In genomic region chr15:67068724-67069400, GRCh38 we compare ENCODE assay signal across 8 cellular contexts. TPM values are rescaled to one million over a fixed set of nuclear protein-coding genes. Genes with fewer than 3 reads are reported as not detected.
DNase-seq lines count a peak whose midpoint lies in the region; ATAC-seq, FAIRE-seq and TF ChIP-seq lines count a peak whose summit lies in the region.

No MANE protein-coding gene starts in this region.

- no peaks in the 10 kb centered on the region for H3K27me3 ChIP-seq in BLaER1 treated with 17β-estradiol and CSF1 and Interleukin-3, amounts not matched to agents 10 nM and 100 nM
- H3K27me3 ChIP-seq in bronchial epithelial cell (ENCODE audit: control insufficient read depth, insufficient read depth, low read length), result no peaks in the 10 kb centered on the region

- peaks cover 60 to 76% (median 70%) of the 10 kb centered on the region in 10 experiments for H3K4me1 ChIP-seq in BLaER1 treated with 17β-estradiol and CSF1 and Interleukin-3, amounts not matched to agents 10 nM and 100 nM

- H3K4me2 ChIP-seq in BLaER1 treated with 17β-estradiol and CSF1 and Interleukin-3, amounts not matched to agents 10 nM and 100 nM, result peak overlapping the region; percentile 88 to 98 (median 96)

- DNase-seq in NB4 (ENCODE audit: low read depth), result peak; percentile 48
- DNase-seq in bronchial epithelial cell (ENCODE audit: low read depth), result no peak
- DNase-seq in nephron progenitor cell, result no peak
- DNase-seq in middle frontal gyrus (ENCODE audit: extremely low spot score, low spot score), result no peak

- no peak for TF ChIP-seq CTCF in NB4 (IDR thresholded peaks at IDR 0.05; ENCODE audit: low read depth, low read length)
- no peak for TF ChIP-seq CTCF in bronchial epithelial cell (IDR thresholded peaks at IDR 0.05; ENCODE audit: insufficient read depth, low read length, severe bottlenecking)
- TF ChIP-seq CTCF in nephron progenitor cell (IDR thresholded peaks at IDR 0.05), result no peak

- H3K4me3 ChIP-seq in BLaER1 treated with 17β-estradiol and CSF1 and Interleukin-3, amounts not matched to agents 10 nM and 100 nM, result peak overlapping the region; percentile 96 to 100 (median 98)
- H3K4me3 ChIP-seq in NB4 (ENCODE audit: low read depth, low read length) (peak overlapping the region; percentile 81), bronchial epithelial cell (ENCODE audit: low read depth, low read length) (peak overlapping the region; percentile 92)

- no peaks in the 10 kb centered on the region for H3K9me3 ChIP-seq in BLaER1 treated with 17β-estradiol and CSF1 and Interleukin-3, amounts not matched to agents 10 nM and 100 nM (replicated peaks in 1 of 11)

- no peak for ATAC-seq in HG03175 (IDR thresholded peaks at IDR 0.05; ENCODE audit: unreplicated experiment)
- ATAC-seq in HG03378 (IDR thresholded peaks at IDR 0.05; ENCODE audit: unreplicated experiment), result no peak
- ATAC-seq in HG03280 (IDR thresholded peaks at IDR 0.05; ENCODE audit: unreplicated experiment), result no peak

- H3K9ac ChIP-seq in BLaER1 treated with 17β-estradiol and CSF1 and Interleukin-3, amounts not matched to agents 10 nM and 100 nM, result peak overlapping the region; percentile 91 to 99 (median 99)

- H3K27me3 Mint-ChIP-seq in nephron progenitor cell (ENCODE audit: low read depth, poor library complexity), result peaks cover under 1% of the 10 kb centered on the region

- H3K27ac Mint-ChIP-seq in nephron progenitor cell, result no peak overlapping the region

- no peak for TF ChIP-seq POLR2A in NB4 (IDR thresholded peaks at IDR 0.05; ENCODE audit: extremely low read depth, insufficient read length)

- peaks cover 48 to 77% (median 68%) of the 10 kb centered on the region in 11 experiments for H4K20me1 ChIP-seq in BLaER1 treated with 17β-estradiol and CSF1 and Interleukin-3, amounts not matched to agents 10 nM and 100 nM

- H3K36me3 Mint-ChIP-seq in nephron progenitor cell (ENCODE audit: low read depth), result peaks cover 30% of the 10 kb centered on the region

- no peak for FAIRE-seq in bronchial epithelial cell (lab: Jason Lieb, UNC)

- H3K4me3 Mint-ChIP-seq in nephron progenitor cell, result peak overlapping the region; percentile 97

- H3K27ac ChIP-seq in BLaER1 treated with 17β-estradiol and CSF1 and Interleukin-3, amounts not matched to agents 10 nM and 100 nM, result peak overlapping the region; percentile 87 to 98 (median 97); a peak in 21 of 22 replicates

- H3K4me1 Mint-ChIP-seq in nephron progenitor cell, result peaks cover 64% of the 10 kb centered on the region

- peaks cover 23 to 69% (median 62%) of the 10 kb centered on the region in 11 experiments for H3K36me3 ChIP-seq in BLaER1 treated with 17β-estradiol and CSF1 and Interleukin-3, amounts not matched to agents 10 nM and 100 nM
- peaks cover 6% of the 10 kb centered on the region for H3K36me3 ChIP-seq in bronchial epithelial cell (ENCODE audit: control insufficient read depth, insufficient read depth, low read length)

- no peaks in the 10 kb centered on the region for H3K9me3 Mint-ChIP-seq in nephron progenitor cell

RNA-seq across cellular contexts. Expression of gene SMAD3, which starts 3.5 kb away (rescaled TPM):
- total RNA-seq in bronchial epithelial cell, result 9.5 and 14.1 TPM in 2 replicates
